Comparison of ENCODE assay signal across 1 cellular context in genomic region chr5:81132381-81132780, GRCh38.
TF ChIP-seq lines count a peak whose summit lies in the region.

No MANE protein-coding gene starts in this region.

TF ChIP-seq in WTC11, 78 proteins besides CTCF, POLR2A, EP300 and RAD21 (continued from another document):
- TF ChIP-seq ARID4B (CRISPR knock-in tag; IDR thresholded peaks at IDR 0.05; ENCODE audit: borderline replicate concordance) (no peak), ZNF232 (CRISPR knock-in tag; IDR thresholded peaks at IDR 0.05) (no peak), IRF2 (CRISPR knock-in tag; IDR thresholded peaks at IDR 0.05; ENCODE audit: borderline replicate concordance, low read depth) (no peak), IRF1 (CRISPR knock-in tag; IDR thresholded peaks at IDR 0.05) (no peak), ZNF219 (CRISPR knock-in tag; IDR thresholded peaks at IDR 0.05; ENCODE audit: borderline replicate concordance) (no peak), PRDM15 (CRISPR knock-in tag; IDR thresholded peaks at IDR 0.05) (no peak), ATF3 (CRISPR knock-in tag; conservative IDR thresholded peaks at IDR 0.05) (no peak), AFF4 (CRISPR knock-in tag; IDR thresholded peaks at IDR 0.05; ENCODE audit: borderline replicate concordance) (no peak), CDX4 (CRISPR knock-in tag; IDR thresholded peaks at IDR 0.05; ENCODE audit: borderline replicate concordance) (no peak), OVOL2 (CRISPR knock-in tag; IDR thresholded peaks at IDR 0.05; ENCODE audit: borderline replicate concordance) (no peak)
